21 cellular contexts compared by ENCODE assay signal in the genomic region with DNA sequence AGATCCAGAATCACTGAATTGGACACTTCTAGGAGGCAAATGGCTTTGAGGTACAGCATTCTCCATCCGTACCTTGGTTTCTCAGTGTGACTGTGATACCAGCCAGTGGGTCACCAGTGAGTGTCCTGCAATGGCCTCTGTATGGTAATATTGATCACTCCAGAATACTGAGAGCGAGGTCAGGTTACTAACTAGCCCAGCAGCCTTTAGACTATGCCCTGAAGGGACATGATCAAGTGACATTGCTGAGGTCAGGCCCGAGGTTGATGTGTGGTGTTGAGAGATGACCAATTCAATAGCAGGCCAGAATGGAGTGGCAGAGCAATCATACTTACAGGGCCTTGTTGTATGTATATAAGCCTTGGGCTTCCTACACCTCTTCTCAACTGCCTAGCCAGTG.
"Had no signal": no experiment of that assay in that cellular context is flagged by ENCODE, and none has a peak within 500 bp of the region (broad histone marks: within the 10 kb centered on the region; RNA-seq: fewer than 3 reads in every experiment).

No MANE protein-coding gene starts in this region.

- H3K4me3 ChIP-seq: coronary artery, dorsolateral prefrontal cortex, esophagus muscularis mucosa, gastroesophageal sphincter, heart right ventricle, left ventricle myocardium inferior, lower lobe of right lung had no signal

- H3K27ac ChIP-seq: coronary artery, esophagus muscularis mucosa, foreskin keratinocyte, gastroesophageal sphincter, heart right ventricle, left ventricle myocardium inferior, lower lobe of right lung had no signal

- ATAC-seq: foreskin keratinocyte, gastroesophageal sphincter, heart right ventricle, left cardiac atrium, lower lobe of right lung had no signal

- H3K27me3 ChIP-seq: dorsolateral prefrontal cortex, esophagus muscularis mucosa, foreskin keratinocyte, gastroesophageal sphincter, heart right ventricle had no signal

- H3K9me3 ChIP-seq: esophagus muscularis mucosa, lower lobe of right lung had no signal

- H3K4me1 ChIP-seq: esophagus muscularis mucosa, foreskin keratinocyte, gastroesophageal sphincter, heart right ventricle, left ventricle myocardium inferior, lower lobe of right lung had no signal

- H3K36me3 ChIP-seq: esophagus muscularis mucosa, gastroesophageal sphincter, heart right ventricle, left ventricle myocardium inferior, lower lobe of right lung had no signal

- FAIRE-seq: colon, endothelial cell of umbilical vein, frontal cortex, islet of Langerhans, keratinocyte had no signal

- DNase-seq: dermis blood vessel endothelial cell; dorsolateral prefrontal cortex; effector CD4-positive, alpha-beta T cell; effector memory CD4-positive, alpha-beta T cell; foreskin keratinocyte; head of caudate nucleus; heart right ventricle; hippocampal formation; left cardiac atrium; left ventricle myocardium inferior; lower lobe of right lung; mesenchymal stem cell; midbrain had no signal
